Comparison of ENCODE assay signal across 21 cellular contexts in the genomic region with DNA sequence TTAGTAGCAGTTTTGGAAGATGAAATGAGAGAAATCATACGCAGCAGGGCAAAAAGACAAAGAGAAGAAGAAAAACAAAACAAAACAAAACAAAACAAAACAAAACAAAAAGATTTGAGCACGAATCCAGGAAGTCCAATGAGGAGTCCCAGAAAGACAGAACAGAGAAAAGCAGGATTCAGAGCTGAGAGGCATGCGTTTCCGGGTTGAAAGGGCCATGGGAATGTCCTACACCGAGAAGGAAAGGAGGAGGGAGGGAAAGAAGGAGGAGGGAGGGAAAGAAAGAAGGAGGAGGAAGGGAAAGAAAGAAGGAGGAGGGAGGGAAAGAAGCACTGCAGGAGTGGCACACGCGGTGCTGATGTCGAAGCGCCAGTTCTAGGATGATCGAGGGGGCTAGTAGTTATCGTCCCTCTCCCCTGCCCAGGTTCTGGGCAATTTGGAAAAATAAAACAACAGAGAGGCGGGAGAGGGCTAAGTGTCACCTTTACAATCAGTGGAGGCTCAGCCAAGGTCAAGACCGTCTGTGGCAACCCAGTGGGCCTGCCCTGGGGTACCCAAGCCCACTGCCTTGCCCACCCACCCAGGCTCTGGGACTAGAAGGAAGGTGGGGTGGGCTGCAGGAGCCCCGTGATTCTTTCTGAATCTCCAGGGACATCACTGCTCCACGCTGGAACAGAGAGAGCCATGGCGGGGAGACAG.
DNase-seq lines count a peak whose midpoint lies in the region; ATAC-seq and TF ChIP-seq lines count a peak whose summit lies in the region.
"Had no signal": no experiment of that assay in that cellular context is flagged by ENCODE, and none has a peak within 500 bp of the region (broad histone marks: within the 10 kb centered on the region; RNA-seq: fewer than 3 reads in every experiment).

No MANE protein-coding gene starts in this region.

- CTCF ChIA-PET in IMR-90 (lab: Yijun Ruan, JAX): no interaction called here

- H3K4me3 ChIP-seq in IMR-90 (ENCODE audit: insufficient read depth, low read depth, low read length): no peak overlapping the region
- H3K4me3 ChIP-seq in osteoblast (ENCODE audit: insufficient read depth, low read length): no peak overlapping the region
- H3K4me3 ChIP-seq: MG63, SJCRH30 had no signal

- in situ Hi-C loops in IMR-90 (cut with MboI; ENCODE audit: low sequenced_read_pairs): no loop called here

- H2BK5ac ChIP-seq in IMR-90 (ENCODE audit: low read depth, low read length, poor library complexity, severe bottlenecking): no peak overlapping the region

- peaks cover 3% of the 10 kb centered on the region for H3K36me3 Mint-ChIP-seq in type B pancreatic cell
- H3K36me3 Mint-ChIP-seq: CD8-positive, alpha-beta T cell had no signal

- BruUV-seq in IMR-90 (replicated peaks; lab: Mats Ljungman, UMichigan): no TSS peak

- TF ChIP-seq RAD21 in IMR-90 (IDR thresholded peaks at IDR 0.05; ENCODE audit: low read length): no peak

- no peak overlapping the region for H3K9ac ChIP-seq in IMR-90 (ENCODE audit: low read depth, low read length)

- 0 out of 2 replicates have a peak overlapping the region, but pooled peaks have one; percentile 26 for H2BK120ac ChIP-seq in IMR-90 (ENCODE audit: low read depth, low read length)

- H3K4me1 ChIP-seq in IMR-90 (ENCODE audit: control insufficient read depth, insufficient read depth, low read length) (peaks cover 8% of the 10 kb centered on the region), osteoblast (ENCODE audit: insufficient read depth, low read length) (peaks cover 11% of the 10 kb centered on the region)
- H3K4me1 ChIP-seq: Caco-2, SJCRH30 had no signal

- ATAC-seq in IMR-90 (ENCODE audit: low read depth): no peak
- ATAC-seq in left colon: no peak
- ATAC-seq: CD8-positive, alpha-beta T cell had no signal

- no peak overlapping the region for H3K56ac ChIP-seq in IMR-90 (ENCODE audit: extremely low read depth, insufficient read depth, low read length)

- dilution Hi-C loops in IMR-90 (cut with HindIII; ENCODE audit: low sequenced_read_pairs, unreplicated experiment): no loop called here

- intact Hi-C loops in IMR-90 (cut with micrococcal nuclease) (no loop called here), left colon (cut with DNase I, micrococcal nuclease) (no loop called here)

- TF ChIP-seq CTCF in IMR-90 (conservative IDR thresholded peaks at IDR 0.05; ENCODE audit: low read depth, low read length) (no peak), osteoblast (IDR thresholded peaks at IDR 0.05; ENCODE audit: extremely low read depth, low read depth, low read length) (no peak), type B pancreatic cell (conservative IDR thresholded peaks at IDR 0.05) (no peak)

- no peak overlapping the region for H3K23ac ChIP-seq in IMR-90 (ENCODE audit: low read depth, low read length)

- POLR2A ChIA-PET in IMR-90 (lab: Charles Lee; ENCODE audit: unreplicated experiment): no interaction called here

- H4K20me1 ChIP-seq in IMR-90 (ENCODE audit: insufficient read depth, low read length) (no peaks in the 10 kb centered on the region), osteoblast (ENCODE audit: insufficient read depth, low read length) (no peaks in the 10 kb centered on the region)

- no peak overlapping the region for H3K4me2 ChIP-seq in IMR-90 (ENCODE audit: low read depth, low read length)
- no peak overlapping the region for H3K4me2 ChIP-seq in osteoblast (ENCODE audit: insufficient read depth, low read length)

- no peak overlapping the region for H3K4me3 Mint-ChIP-seq in type B pancreatic cell
- H3K4me3 Mint-ChIP-seq: B cell; CD8-positive, alpha-beta T cell had no signal

- no peak overlapping the region for H3K27ac ChIP-seq in IMR-90 (ENCODE audit: insufficient read depth, low read length)
- no peak overlapping the region for H3K27ac ChIP-seq in osteoblast (ENCODE audit: low read depth, low read length)
- no peak overlapping the region for H3K27ac ChIP-seq in substantia nigra (ENCODE audit: low read depth, low read length, poor library complexity, severe bottlenecking)
- H3K27ac ChIP-seq: 22Rv1, C4-2B, SJCRH30 had no signal

- H3K79me1 ChIP-seq in IMR-90 (ENCODE audit: low read depth in 1 of 2, low read length in 2 of 2): peaks cover 0 to 15% of the 10 kb centered on the region in 2 experiments; a peak in 2 of 4 replicates

- peaks cover 22% of the 10 kb centered on the region for H3K9me1 ChIP-seq in IMR-90 (ENCODE audit: insufficient read depth, low read length)

- H2AFZ ChIP-seq in IMR-90 (replicated peaks; ENCODE audit: low read length, poor library complexity): no peak overlapping the region
- H2AFZ ChIP-seq in osteoblast (ENCODE audit: low read length): no peak overlapping the region

- H3K27me3 ChIP-seq in IMR-90 (ENCODE audit: control insufficient read depth, insufficient read depth, low read length) (no peaks in the 10 kb centered on the region), osteoblast (ENCODE audit: insufficient read depth, low read length) (no peaks in the 10 kb centered on the region)
- H3K27me3 ChIP-seq: MG63 had no signal

- H3K9me3 ChIP-seq in IMR-90 (ENCODE audit: control insufficient read depth, insufficient read depth, low read length): peaks cover 3% of the 10 kb centered on the region; the same call in 1 of the 2 replicates
- no peaks in the 10 kb centered on the region for H3K9me3 ChIP-seq in osteoblast (ENCODE audit: low read depth, low read length)
- H3K9me3 ChIP-seq: Caco-2, MG63, SJCRH30 had no signal

- H4K8ac ChIP-seq in IMR-90 (ENCODE audit: low read depth in 2 of 2, low read length in 2 of 2): no peak overlapping the region

- H2AK5ac ChIP-seq in IMR-90 (ENCODE audit: low read depth, low read length): peak overlapping the region; percentile 66; the same call in 1 of the 2 replicates

- no peak overlapping the region for H4K91ac ChIP-seq in IMR-90 (ENCODE audit: insufficient read depth, low read depth, low read length)

- H3K14ac ChIP-seq in IMR-90 (replicated peaks; ENCODE audit: low read depth, low read length): no peak overlapping the region

- peak overlapping the region; percentile 47 for H2AK9ac ChIP-seq in IMR-90 (replicated peaks; ENCODE audit: low read depth, low read length, poor library complexity)

- no peak overlapping the region; the same call in 1 of the 2 replicates for H3K4ac ChIP-seq in IMR-90 (ENCODE audit: low read depth, low read length)

- no peak for TF ChIP-seq POLR2A in IMR-90 (IDR thresholded peaks at IDR 0.05; ENCODE audit: low read depth, low read length)

- peaks cover 21% of the 10 kb centered on the region for H3K27me3 Mint-ChIP-seq in type B pancreatic cell

- H3K18ac ChIP-seq in IMR-90 (ENCODE audit: low read depth, low read length): no peak overlapping the region

- H2BK20ac ChIP-seq in IMR-90 (ENCODE audit: low read depth, low read length): no peak overlapping the region

- H3K4me1 Mint-ChIP-seq in type B pancreatic cell (ENCODE audit: unreplicated experiment): peaks cover 5% of the 10 kb centered on the region
- H3K4me1 Mint-ChIP-seq: B cell had no signal

- no peaks in the 10 kb centered on the region for H3K9me3 Mint-ChIP-seq in type B pancreatic cell
- H3K9me3 Mint-ChIP-seq: CD8-positive, alpha-beta T cell had no signal

- H4K5ac ChIP-seq in IMR-90 (ENCODE audit: low read depth, low read length): no peak overlapping the region

- WGBS in IMR-90 (ENCODE audit: extremely low coverage in 2 of 2, insufficient read length in 1 of 2), 2 experiments: 88% methylated on average over 6 of the region's 16 CpGs; no CpG with 5 or more reads in 1 of the 2 experiments

- H3K36me3 ChIP-seq in IMR-90 (ENCODE audit: control insufficient read depth, insufficient read depth, low read length) (peaks cover 19% of the 10 kb centered on the region), osteoblast (ENCODE audit: insufficient read depth, low read length) (no peaks in the 10 kb centered on the region)
- H3K36me3 ChIP-seq: SJCRH30 had no signal

- H2BK15ac ChIP-seq in IMR-90 (ENCODE audit: low read depth, low read length): no peak overlapping the region; the same call in 2 of the 3 replicates

- peak; percentile 12 for DNase-seq in activated effector memory CD4-positive, alpha-beta T cell treated with anti-CD3 and anti-CD28 coated beads, Interleukin-2, amount 50 U/mL, for 16 hours
- no peak for DNase-seq in activated effector memory CD4-positive, alpha-beta T cell treated with Interleukin-2 at 50 U/mL for 16 hours
- DNase-seq in IMR-90 (no peak), osteoblast (ENCODE audit: insufficient read length, low spot score, missing footprints) (peak; percentile 35), type B pancreatic cell (ENCODE audit: extremely low spot score, unreplicated experiment) (peak; percentile 56), substantia nigra (lab: John Stamatoyannopoulos, UW) (no peak), left colon (no peak), putamen (ENCODE audit: low spot score) (no peak)
- DNase-seq: CD8-positive, alpha-beta T cell; KBM-7; NCI-H2029 treated with DMSO at 0.1 percent for 48 hours; NCI-H446 treated with DMSO at 0.1 percent for 48 hours; NCI-H526; NCI-H82; NK-92 treated with Interleukin-12 subunit alpha and Interleukin-12 subunit beta, amount 100 ng/mL, for 24 hours; SJCRH30 had no signal

- H3K79me2 ChIP-seq in osteoblast (ENCODE audit: insufficient read depth, low read length): no peaks in the 10 kb centered on the region

- H3K27ac Mint-ChIP-seq in type B pancreatic cell: no peak overlapping the region
- H3K27ac Mint-ChIP-seq: B cell; CD8-positive, alpha-beta T cell had no signal

TF ChIP-seq in IMR-90, 13 proteins besides CTCF, POLR2A, EP300 and RAD21:
- TF ChIP-seq MXI1 (IDR thresholded peaks at IDR 0.05; ENCODE audit: borderline replicate concordance, low read depth, low read length): no peak
- TF ChIP-seq NFE2L2 (IDR thresholded peaks at IDR 0.05; ENCODE audit: low read depth, low read length): no peak

Comparison
In these comparisons a context has a peak if more than half of its experiments do, and no peak if none do; other contexts are left out.
1. DNase-seq: peak in activated effector memory CD4-positive, alpha-beta T cell treated with anti-CD3 and anti-CD28 coated beads, Interleukin-2, amount 50 U/mL, for 16 hours (single experiment), osteoblast (single experiment) and type B pancreatic cell (single experiment); none in activated effector memory CD4-positive, alpha-beta T cell treated with Interleukin-2 at 50 U/mL for 16 hours (single experiment), IMR-90 (single experiment), substantia nigra (0 of 49), left colon (0 of 2) and putamen (single experiment).